ENCODE assay signal across 24 cellular contexts in genomic region chr7:96045919-96046318, GRCh38.
DNase-seq lines count a peak whose midpoint lies in the region; ATAC-seq and TF ChIP-seq lines count a peak whose summit lies in the region.
"Had no signal": no experiment of that assay in that cellular context is flagged by ENCODE, and none has a peak within 500 bp of the region (broad histone marks: within the 10 kb centered on the region; RNA-seq: fewer than 3 reads in every experiment).

No MANE protein-coding gene starts in this region.

- DNase-seq in DMS53 (lab: John Stamatoyannopoulos, UW) (peak; percentile 83), NCI-H1092 treated with DMSO at 0.1 percent for 48 hours (lab: John Stamatoyannopoulos, UW) (peak; percentile 95), NCI-H748 (lab: John Stamatoyannopoulos, UW; ENCODE audit: unreplicated experiment) (peak; percentile 88), epithelial cell of esophagus (ENCODE audit: low read depth) (peak; percentile 11), midbrain (lab: John Stamatoyannopoulos, UW) (no peak), NCI-H2171 treated with DMSO at 0.1 percent for 48 hours (lab: John Stamatoyannopoulos, UW) (no peak)
- DNase-seq: activated CD8-positive, alpha-beta memory T cell treated with anti-CD3 and anti-CD28 coated beads, Interleukin-2, amount 50 U/mL, for 4 hours; activated naive CD8-positive, alpha-beta T cell treated with anti-CD3 and anti-CD28 coated beads, Interleukin-2, amount 10 ng/mL, durations not matched to agents 7 days and 5 days; effector memory CD4-positive, alpha-beta T cell; esophagus squamous epithelium; gastrocnemius medialis; hippocampal formation; KG1; lower lobe of right lung; NCI-H2227 treated with DMSO at 0.1 percent for 48 hours; SK-N-SH; WERI-Rb-1 had no signal

- no peak overlapping the region for H3K27ac Mint-ChIP-seq in stimulated activated memory B cell treated with anti-CD40 and anti-IgM and Interleukin-4, amounts not matched to agents 10 μg/mL and 1 μg/mL and 100 μg/mL, for 72 hours
- H3K27ac Mint-ChIP-seq: activated naive CD8-positive, alpha-beta T cell treated with anti-CD3 and anti-CD28 coated beads, Interleukin-2, amount 10 ng/mL, durations not matched to agents 7 days and 5 days; activated T-helper 2 cell treated with anti-CD3 and anti-CD28 coated beads, Interferon-gamma antibody, Interleukin-2, Interleukin-4, amounts not matched to agents 10 μg/mL and 5 μg/mL and 100 μg/mL, durations not matched to agents 14 hours and 24 hours and 36 hours; neural progenitor cell had no signal

- H3K4me3 ChIP-seq in epithelial cell of esophagus (ENCODE audit: low read length), result no peak overlapping the region
- H3K4me3 ChIP-seq: esophagus squamous epithelium, gastrocnemius medialis, GM12878, lower lobe of right lung, neural progenitor cell, prostate gland had no signal

- H3K9me3 Mint-ChIP-seq in stimulated activated memory B cell treated with anti-CD40 and anti-IgM and Interleukin-4, amounts not matched to agents 10 μg/mL and 1 μg/mL and 100 μg/mL, for 72 hours, result no peaks in the 10 kb centered on the region
- H3K9me3 Mint-ChIP-seq: activated naive CD8-positive, alpha-beta T cell treated with anti-CD3 and anti-CD28 coated beads, Interleukin-2, amount 10 ng/mL, durations not matched to agents 7 days and 5 days; activated T-helper 2 cell treated with anti-CD3 and anti-CD28 coated beads, Interferon-gamma antibody, Interleukin-2, Interleukin-4, amounts not matched to agents 10 μg/mL and 5 μg/mL and 100 μg/mL, durations not matched to agents 14 hours and 24 hours and 36 hours; neural progenitor cell had no signal

- no peaks in the 10 kb centered on the region for H3K4me1 Mint-ChIP-seq in stimulated activated memory B cell treated with anti-CD40 and anti-IgM and Interleukin-4, amounts not matched to agents 10 μg/mL and 1 μg/mL and 100 μg/mL, for 72 hours
- H3K4me1 Mint-ChIP-seq: activated naive CD8-positive, alpha-beta T cell treated with anti-CD3 and anti-CD28 coated beads, Interleukin-2, amount 10 ng/mL, durations not matched to agents 7 days and 5 days; neural progenitor cell had no signal

- no peak for ATAC-seq in HG03439 (IDR thresholded peaks at IDR 0.05; ENCODE audit: unreplicated experiment)
- ATAC-seq in stimulated activated memory B cell treated with anti-CD40 and anti-IgM and Interleukin-4, amounts not matched to agents 10 μg/mL and 1 μg/mL and 100 μg/mL, for 72 hours, result no peak
- ATAC-seq: gastrocnemius medialis, GM12878, HCT116, lower lobe of right lung had no signal

- H3K27me3 Mint-ChIP-seq in stimulated activated memory B cell treated with anti-CD40 and anti-IgM and Interleukin-4, amounts not matched to agents 10 μg/mL and 1 μg/mL and 100 μg/mL, for 72 hours, result no peaks in the 10 kb centered on the region

- no peak for TF ChIP-seq CTCF in epithelial cell of esophagus (IDR thresholded peaks at IDR 0.05; ENCODE audit: insufficient read depth, low read depth, low read length, missing control alignments)

- H3K36me3 Mint-ChIP-seq in stimulated activated memory B cell treated with anti-CD40 and anti-IgM and Interleukin-4, amounts not matched to agents 10 μg/mL and 1 μg/mL and 100 μg/mL, for 72 hours, result no peaks in the 10 kb centered on the region
- H3K36me3 Mint-ChIP-seq: activated naive CD8-positive, alpha-beta T cell treated with anti-CD3 and anti-CD28 coated beads, Interleukin-2, amount 10 ng/mL, durations not matched to agents 7 days and 5 days; neural progenitor cell had no signal

- no peak overlapping the region for H3K4me3 Mint-ChIP-seq in stimulated activated memory B cell treated with anti-CD40 and anti-IgM and Interleukin-4, amounts not matched to agents 10 μg/mL and 1 μg/mL and 100 μg/mL, for 72 hours
- H3K4me3 Mint-ChIP-seq: activated naive CD8-positive, alpha-beta T cell treated with anti-CD3 and anti-CD28 coated beads, Interleukin-2, amount 10 ng/mL, durations not matched to agents 7 days and 5 days; neural progenitor cell had no signal

Comparison
In these comparisons a context has a peak if more than half of its experiments do, and no peak if none do; other contexts are left out.
1. DNase-seq: peak in DMS53 (single experiment), NCI-H1092 treated with DMSO at 0.1 percent for 48 hours (single experiment), NCI-H748 (single experiment) and epithelial cell of esophagus (single experiment); none in midbrain (single experiment) and NCI-H2171 treated with DMSO at 0.1 percent for 48 hours (single experiment).